Comparison of ENCODE assay signal across 16 cellular contexts in genomic region chr6:158018370-158018771, GRCh38. TPM values are rescaled to one million over a fixed set of nuclear protein-coding genes. Genes with fewer than 3 reads are reported as not detected.
A peak's percentile ranks its signal among the peaks of the same experiment; 100 is the strongest.
DNase-seq lines count a peak whose midpoint lies in the region; ATAC-seq and TF ChIP-seq lines count a peak whose summit lies in the region.
"Had no signal": no experiment of that assay in that cellular context is flagged by ENCODE, and none has a peak within 500 bp of the region (broad histone marks: within the 10 kb centered on the region; RNA-seq: fewer than 3 reads in every experiment).

No MANE protein-coding gene starts in this region.

- peaks cover 26% of the 10 kb centered on the region for H3K36me3 Mint-ChIP-seq in osteocyte (ENCODE audit: unreplicated experiment)

- DNase-seq in AG09319 (ENCODE audit: extremely low read depth, low read depth) (peak; percentile 83), astrocyte of the hippocampus (ENCODE audit: low read depth, low spot score) (peak; percentile 46), fibroblast of pulmonary artery (ENCODE audit: low read depth) (peak; percentile 83), osteocyte (ENCODE audit: extremely low spot score, unreplicated experiment) (no peak), left colon (no peak), kidney tubule cell (ENCODE audit: low spot score) (no peak)
- DNase-seq: activated CD4-positive, alpha-beta memory T cell treated with anti-CD3 and anti-CD28 coated beads, Interleukin-2, amount 10 ng/mL, durations not matched to agents 7 days and 5 days; activated gamma-delta T cell treated with Interleukin-2 at 50 U/mL for 16 hours; kidney glomerular epithelial cell; NCI-H2029 treated with DMSO at 0.1 percent for 48 hours; NCI-H748 treated with DMSO at 0.1 percent for 48 hours; nephron progenitor cell had no signal

- TF ChIP-seq CTCF in AG09319 (IDR thresholded peaks at IDR 0.05; ENCODE audit: low read depth, low read length) (no peak), fibroblast of pulmonary artery (IDR thresholded peaks at IDR 0.05; ENCODE audit: low read length, missing control alignments) (no peak), osteocyte (IDR thresholded peaks at IDR 0.05) (no peak)

- H3K27me3 Mint-ChIP-seq in osteocyte (ENCODE audit: unreplicated experiment) = no peaks in the 10 kb centered on the region
- H3K27me3 Mint-ChIP-seq: activated CD4-positive, alpha-beta memory T cell treated with anti-CD3 and anti-CD28 coated beads, Interleukin-2, amount 10 ng/mL, durations not matched to agents 7 days and 5 days had no signal

- H3K9me3 Mint-ChIP-seq in osteocyte (ENCODE audit: unreplicated experiment) = no peaks in the 10 kb centered on the region
- H3K9me3 Mint-ChIP-seq: activated CD4-positive, alpha-beta memory T cell treated with anti-CD3 and anti-CD28 coated beads, Interleukin-2, amount 10 ng/mL, durations not matched to agents 7 days and 5 days; nephron progenitor cell had no signal

- H3K27ac Mint-ChIP-seq in osteocyte (ENCODE audit: unreplicated experiment) = peak overlapping the region; percentile 93
- H3K27ac Mint-ChIP-seq: activated CD4-positive, alpha-beta memory T cell treated with anti-CD3 and anti-CD28 coated beads, Interleukin-2, amount 10 ng/mL, durations not matched to agents 7 days and 5 days had no signal

- H3K4me3 ChIP-seq in fibroblast of pulmonary artery (replicated peaks; ENCODE audit: low read depth, low read length) = no peak overlapping the region
- H3K4me3 ChIP-seq: spleen, vagina had no signal

- intact Hi-C loops in left colon (cut with DNase I, micrococcal nuclease) = no loop called here

- H3K4me3 Mint-ChIP-seq in osteocyte (ENCODE audit: unreplicated experiment) = peak overlapping the region; percentile 59
- H3K4me3 Mint-ChIP-seq: activated CD4-positive, alpha-beta memory T cell treated with anti-CD3 and anti-CD28 coated beads, Interleukin-2, amount 10 ng/mL, durations not matched to agents 7 days and 5 days; nephron progenitor cell had no signal

- ATAC-seq in left colon (no peak), HG02798 (IDR thresholded peaks at IDR 0.05; ENCODE audit: poor library complexity, unreplicated experiment) (no peak), HG03432 (IDR thresholded peaks at IDR 0.05; ENCODE audit: unreplicated experiment) (no peak)

- peaks cover 75% of the 10 kb centered on the region for H3K4me1 Mint-ChIP-seq in osteocyte (ENCODE audit: unreplicated experiment)

RNA-seq across cellular contexts. Expression of gene SYNJ2, which starts 36.7 kb away (rescaled TPM):
- 94.5 and 95.4 TPM in 2 replicates for total RNA-seq in osteocyte
- 10 to 100 TPM; 35.4 to 50.1 TPM for total RNA-seq in left colon

Comparison
In these comparisons a context has a peak if more than half of its experiments do, and no peak if none do; other contexts are left out.
1. DNase-seq: peak in AG09319 (single experiment), astrocyte of the hippocampus (single experiment) and fibroblast of pulmonary artery (single experiment); none in osteocyte (single experiment), left colon (0 of 2) and kidney tubule cell (single experiment).